In genomic region chr11:130434521-130435223, GRCh38 we compare ENCODE assay signal across 9 cellular contexts. TPM values are rescaled to one million over a fixed set of nuclear protein-coding genes. Genes with fewer than 3 reads are reported as not detected.
DNase-seq lines count a peak whose midpoint lies in the region; ATAC-seq and TF ChIP-seq lines count a peak whose summit lies in the region.
"Had no signal": no experiment of that assay in that cellular context is flagged by ENCODE, and none has a peak within 500 bp of the region (broad histone marks: within the 10 kb centered on the region; RNA-seq: fewer than 3 reads in every experiment).

No MANE protein-coding gene starts in this region.

- POLR2A ChIA-PET in activated CD4-positive, alpha-beta T cell treated with anti-CD3 and anti-CD28 coated beads, Interleukin-2, amount 10 ng/mL, durations not matched to agents 7 days and 5 days (lab: Charles Lee) = no interaction called here

- H3K27me3 ChIP-seq in dorsolateral prefrontal cortex (peaks cover 0 to 9% (median 0%) of the 10 kb centered on the region in 45 donors), left lung (peaks cover 7 to 29% of the 10 kb centered on the region in 2 donors)

- H3K27ac ChIP-seq in dorsolateral prefrontal cortex (peak overlapping the region in 51 of 59 donors; percentile 6 to 81 (median 63)), left lung (peak overlapping the region; percentile 31 to 40)

- H3K36me3 Mint-ChIP-seq in activated CD4-positive, alpha-beta T cell treated with anti-CD3 and anti-CD28 coated beads, Interleukin-2, amount 10 ng/mL, durations not matched to agents 7 days and 5 days (ENCODE audit: low read depth) = peaks cover 4% of the 10 kb centered on the region
- H3K36me3 Mint-ChIP-seq: activated naive CD8-positive, alpha-beta T cell had no signal

- peaks cover 27% of the 10 kb centered on the region for H3K4me1 Mint-ChIP-seq in activated CD4-positive, alpha-beta T cell treated with anti-CD3 and anti-CD28 coated beads, Interleukin-2, amount 10 ng/mL, durations not matched to agents 7 days and 5 days

- H3K9me3 ChIP-seq in left lung = no peaks in the 10 kb centered on the region

- DNase-seq in C1 segment of cervical spinal cord (lab: John Stamatoyannopoulos, UW) (peak in 13 of 14 donors; percentile 26 to 84 (median 66)), GM19240 (ENCODE audit: insufficient read length, low spot score) (peak; percentile 63), NCI-H510A treated with DMSO at 0.1 percent for 48 hours (lab: John Stamatoyannopoulos, UW) (peak; percentile 78), dorsolateral prefrontal cortex (peak; percentile 69 to 86 (median 82)), left lung (peak in 1 of 2 donors; percentile 74)
- DNase-seq in activated CD4-positive, alpha-beta T cell treated with anti-CD3 and anti-CD28 coated beads, Interleukin-2, amount 10 ng/mL, durations not matched to agents 7 days and 5 days = peak; percentile 75
- DNase-seq in stimulated activated CD4-positive, alpha-beta T cell treated with anti-CD3 and anti-CD28 coated beads, Interleukin-2, amount 100 ng/mL, for 4 hours (ENCODE audit: low read depth) = peak; percentile 44

- intact Hi-C loops in dorsolateral prefrontal cortex (cut with DNase I) = loop anchor here (1.0 to 10.0 kb wide), 7 partner anchors 153 to 460 kb away; no protein-coding TSS in a partner anchor
- intact Hi-C loops in left lung (cut with DNase I) = loop anchor here in 1 of 2 donors (10.0 kb wide), 1 partner anchor 430 kb away; no protein-coding TSS in a partner anchor

- H3K27ac Mint-ChIP-seq in activated CD4-positive, alpha-beta T cell treated with anti-CD3 and anti-CD28 coated beads, Interleukin-2, amount 10 ng/mL, durations not matched to agents 7 days and 5 days = no peak overlapping the region
- H3K27ac Mint-ChIP-seq: activated naive CD8-positive, alpha-beta T cell had no signal

- no peaks in the 10 kb centered on the region for H3K9me3 Mint-ChIP-seq in activated CD4-positive, alpha-beta T cell treated with anti-CD3 and anti-CD28 coated beads, Interleukin-2, amount 10 ng/mL, durations not matched to agents 7 days and 5 days

- no peaks in the 10 kb centered on the region for H3K36me3 ChIP-seq in left lung

- peaks cover 15% of the 10 kb centered on the region for H3K27me3 Mint-ChIP-seq in activated CD4-positive, alpha-beta T cell treated with anti-CD3 and anti-CD28 coated beads, Interleukin-2, amount 10 ng/mL, durations not matched to agents 7 days and 5 days

- peak; percentile 73 to 98 (median 88) for TF ChIP-seq CTCF in dorsolateral prefrontal cortex (IDR thresholded peaks at IDR 0.05 in 54 of 56, conservative IDR thresholded peaks at IDR 0.05 in 2 of 56; ENCODE audit: low read depth in 1 of 56, partially characterized antibody in 56 of 56)
- peak; percentile 85 for TF ChIP-seq CTCF in left lung (IDR thresholded peaks at IDR 0.05)

- CTCF ChIA-PET in activated CD4-positive, alpha-beta T cell treated with anti-CD3 and anti-CD28 coated beads, Interleukin-2, amount 10 ng/mL, durations not matched to agents 7 days and 5 days (lab: Charles Lee) = interaction anchor here (0.5 to 7.0 kb wide), 8 partner anchors 8 to 646 kb away, joined by 3 to 81 read pairs (median 4); no protein-coding TSS in a partner anchor

- peak overlapping the region; percentile 43 to 96 (median 69) for H3K4me3 ChIP-seq in dorsolateral prefrontal cortex
- H3K4me3 ChIP-seq in left lung = peak overlapping the region; percentile 35 to 44

- H3K4me3 Mint-ChIP-seq in activated CD4-positive, alpha-beta T cell treated with anti-CD3 and anti-CD28 coated beads, Interleukin-2, amount 10 ng/mL, durations not matched to agents 7 days and 5 days = no peak overlapping the region
- H3K4me3 Mint-ChIP-seq: activated naive CD8-positive, alpha-beta T cell had no signal

- no peaks in the 10 kb centered on the region for H3K4me1 ChIP-seq in left lung

- peak; percentile 91 for ATAC-seq in HG03439 (IDR thresholded peaks at IDR 0.05; ENCODE audit: unreplicated experiment)
- peak; percentile 97 for ATAC-seq in left lung

RNA-seq across cellular contexts. Expression of gene ADAMTS8, which starts 6.3 kb away (rescaled TPM):
- not detected for total RNA-seq in activated CD4-positive, alpha-beta T cell treated with anti-CD3 and anti-CD28 coated beads, Interleukin-2, amount 10 ng/mL, durations not matched to agents 7 days and 5 days
- total RNA-seq in dorsolateral prefrontal cortex (10 to 100 TPM in 98 of 120 experiments, 1 to 10 TPM in 22; 6.8 to 26.1 (median 12.6) TPM), left lung (10 to 100 TPM in 1 of 2 donors, 1 to 10 TPM in 1; 1.2 to 48.5 TPM)

RNA-seq across cellular contexts. Expression of gene ADAMTS15, which starts 13.8 kb away (rescaled TPM):
- under 1 TPM; 0.04 to 0.05 TPM for total RNA-seq in activated CD4-positive, alpha-beta T cell treated with anti-CD3 and anti-CD28 coated beads, Interleukin-2, amount 10 ng/mL, durations not matched to agents 7 days and 5 days
- total RNA-seq in dorsolateral prefrontal cortex (1 to 10 TPM in 27 of 120 experiments, under 1 TPM in 93; 0.21 to 2.5 (median 0.65) TPM), left lung (10 to 100 TPM; 11.8 to 13.5 TPM)
